In the genomic region with DNA sequence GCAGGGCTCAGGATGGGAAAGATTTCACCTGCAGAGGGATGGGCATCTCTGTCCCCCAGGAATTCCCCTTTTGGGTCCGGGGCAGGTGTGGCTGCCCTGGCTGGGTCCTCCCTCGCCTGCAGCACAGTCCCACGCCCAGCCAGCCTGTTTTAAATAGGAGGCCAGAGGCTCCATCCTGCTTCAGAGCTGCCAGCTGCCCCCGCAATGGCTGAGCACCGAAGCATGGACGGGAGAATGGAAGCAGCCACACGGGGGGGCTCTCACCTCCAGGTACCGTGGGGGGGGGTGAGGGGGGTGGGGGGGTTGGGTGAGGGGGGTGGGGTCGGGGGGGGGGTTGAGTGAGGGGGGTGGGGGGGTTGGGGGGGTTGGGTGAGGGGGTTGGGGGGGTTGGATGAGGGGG, we compare ENCODE assay signal across 11 cellular contexts.
A peak's percentile ranks its signal among the peaks of the same experiment; 100 is the strongest.
DNase-seq lines count a peak whose midpoint lies in the region; ATAC-seq and TF ChIP-seq lines count a peak whose summit lies in the region.
"Had no signal": no experiment of that assay in that cellular context is flagged by ENCODE, and none has a peak within 500 bp of the region (broad histone marks: within the 10 kb centered on the region; RNA-seq: fewer than 3 reads in every experiment).

No MANE protein-coding gene starts in this region.

- H3K79me2 ChIP-seq in DND-41 (ENCODE audit: insufficient read depth, low read length), result no peaks in the 10 kb centered on the region

- no peaks in the 10 kb centered on the region for H3K9me3 ChIP-seq in DND-41 (ENCODE audit: insufficient read depth, low read length, severe bottlenecking)
- H3K9me3 ChIP-seq: vagina had no signal

- DNase-seq in DND-41, result no peak
- peak; percentile 40 for DNase-seq in HK-2 (ENCODE audit: unreplicated experiment)
- peak; percentile 14 to 42 for DNase-seq in erythroblast (lab: John Stamatoyannopoulos, UW)
- no peak for DNase-seq in T1000 (lab: John Stamatoyannopoulos, UW)
- no peak for DNase-seq in hippocampal formation (lab: John Stamatoyannopoulos, UW)
- DNase-seq: activated naive CD8-positive, alpha-beta T cell treated with anti-CD3 and anti-CD28 coated beads, Interleukin-2, amount 10 ng/mL, durations not matched to agents 7 days and 5 days; DMS79; left cardiac atrium had no signal

- no peak overlapping the region for H2AFZ ChIP-seq in DND-41 (ENCODE audit: low read depth, low read length)

- H3K27me3 ChIP-seq in DND-41 (ENCODE audit: insufficient read depth, low read length, poor library complexity), result no peaks in the 10 kb centered on the region
- H3K27me3 ChIP-seq: vagina had no signal

- no peak overlapping the region for H3K4me2 ChIP-seq in DND-41 (ENCODE audit: insufficient read depth, low read length)

- H4K20me1 ChIP-seq in DND-41 (ENCODE audit: insufficient read depth, low read length), result no peaks in the 10 kb centered on the region

- H3K27ac ChIP-seq in DND-41 (ENCODE audit: low read length), result no peak overlapping the region
- H3K27ac ChIP-seq: vagina, VCaP had no signal

- TF ChIP-seq POLR2A in erythroblast (IDR thresholded peaks at IDR 0.05; ENCODE audit: low read length), result no peak

- no peak overlapping the region for H3K4me3 ChIP-seq in DND-41 (ENCODE audit: low read depth in 1 of 2, low read length in 2 of 2)
- H3K4me3 ChIP-seq: vagina had no signal

- TF ChIP-seq CTCF in DND-41 (IDR thresholded peaks at IDR 0.05; ENCODE audit: borderline replicate concordance, extremely low read depth, low read length, poor library complexity, severe bottlenecking), result peak; percentile 6

- no peaks in the 10 kb centered on the region for H3K4me1 ChIP-seq in DND-41 (ENCODE audit: insufficient read depth, low read length)

- ATAC-seq in DND-41 (ENCODE audit: insufficient read depth, low read depth) (no peak), HG03095 (IDR thresholded peaks at IDR 0.05; ENCODE audit: unreplicated experiment) (no peak)
- ATAC-seq: left cardiac atrium had no signal

- H3K9ac ChIP-seq in DND-41 (ENCODE audit: low read depth, low read length), result no peak overlapping the region

- no peaks in the 10 kb centered on the region for H3K36me3 ChIP-seq in DND-41 (ENCODE audit: insufficient read depth, low read length)
- H3K36me3 ChIP-seq: vagina had no signal

Comparison
In these comparisons a context has a peak if more than half of its experiments do, and no peak if none do; other contexts are left out.
1. DNase-seq: peak in HK-2 (single experiment) and erythroblast (2 of 2); none in DND-41 (single experiment), T1000 (single experiment) and hippocampal formation (0 of 2).